Comparison of ENCODE assay signal across 24 cellular contexts in genomic region chr18:73950116-73950705, GRCh38.
"Had no signal": no experiment of that assay in that cellular context is flagged by ENCODE, and none has a peak within 500 bp of the region (broad histone marks: within the 10 kb centered on the region; RNA-seq: fewer than 3 reads in every experiment).

No MANE protein-coding gene starts in this region.

- H3K4me1 Mint-ChIP-seq: natural killer cell had no signal

- H3K4me3 Mint-ChIP-seq: activated naive CD8-positive, alpha-beta T cell treated with anti-CD3 and anti-CD28 coated beads for 36 hours; effector memory CD8-positive, alpha-beta T cell; natural killer cell; neural progenitor cell had no signal

- H3K27ac ChIP-seq: adrenal gland, ascending aorta, brain microvascular endothelial cell, left lung, neural progenitor cell, spleen, suprapubic skin, tibial artery, VCaP had no signal

- H3K36me3 Mint-ChIP-seq: natural killer cell, neural progenitor cell had no signal

- H3K4me1 ChIP-seq: adrenal gland, ascending aorta, left lung, neural progenitor cell, spleen, suprapubic skin had no signal

- H3K4me3 ChIP-seq: adrenal gland, ascending aorta, left lung, lung, neural progenitor cell, spleen, suprapubic skin, tibial artery had no signal

- H3K9me3 Mint-ChIP-seq: activated naive CD8-positive, alpha-beta T cell treated with anti-CD3 and anti-CD28 coated beads for 36 hours; natural killer cell; neural progenitor cell had no signal

- H3K36me3 ChIP-seq: adrenal gland, ascending aorta, brain microvascular endothelial cell, left lung, neural progenitor cell, spleen, suprapubic skin, tibial artery had no signal

- DNase-seq: activated CD4-positive, alpha-beta T cell treated with anti-CD3 and anti-CD28 coated beads for 48 hours; activated CD4-positive, alpha-beta T cell treated with anti-CD3 and anti-CD28 coated beads, Interleukin-2, amount 50 U/mL, for 48 hours; activated CD8-positive, alpha-beta memory T cell treated with anti-CD3 and anti-CD28 coated beads for 24 hours; activated effector memory CD4-positive, alpha-beta T cell treated with Interleukin-2 at 50 U/mL for 16 hours; activated naive CD4-positive, alpha-beta T cell treated with Interleukin-2 at 50 U/mL for 16 hours; activated naive CD8-positive, alpha-beta T cell treated with anti-CD3 and anti-CD28 coated beads for 36 hours; adrenal gland; brain microvascular endothelial cell; cortex of kidney; effector memory CD8-positive, alpha-beta T cell; erythroblast; left lung; mesendoderm; natural killer cell; posterior cingulate gyrus; right cardiac atrium; spleen; stimulated activated naive CD4-positive, alpha-beta T cell; tibial artery had no signal

- H3K27me3 ChIP-seq: adrenal gland, ascending aorta, brain microvascular endothelial cell, left lung, neural progenitor cell, suprapubic skin, tibial artery had no signal

- H3K27ac Mint-ChIP-seq: activated naive CD8-positive, alpha-beta T cell treated with anti-CD3 and anti-CD28 coated beads for 36 hours; effector memory CD8-positive, alpha-beta T cell; natural killer cell; neural progenitor cell had no signal

- ATAC-seq: effector memory CD8-positive, alpha-beta T cell; left lung; right cardiac atrium had no signal

- H3K9me3 ChIP-seq: adrenal gland, ascending aorta, spleen, suprapubic skin, tibial artery had no signal
